In genomic region chr6:143222310-143222709, GRCh38 we compare ENCODE assay signal across 12 cellular contexts.
"Had no signal": no experiment of that assay in that cellular context is flagged by ENCODE, and none has a peak within 500 bp of the region (broad histone marks: within the 10 kb centered on the region; RNA-seq: fewer than 3 reads in every experiment).

No MANE protein-coding gene starts in this region.

- DNase-seq: activated CD4-positive, alpha-beta T cell treated with anti-CD3 and anti-CD28 coated beads, Interleukin-2, amount 10 ng/mL, durations not matched to agents 24 days and 14 days; activated CD8-positive, alpha-beta memory T cell treated with anti-CD3 and anti-CD28 coated beads for 24 hours; activated naive CD4-positive, alpha-beta T cell treated with anti-CD3 and anti-CD28 coated beads for 36 hours; central memory CD4-positive, alpha-beta T cell; effector memory CD4-positive, alpha-beta T cell; spleen; stimulated activated CD4-positive, alpha-beta T cell treated with anti-CD3 and anti-CD28 coated beads, Interleukin-1b, Interleukin-23, amount 100 ng/mL, for 48 hours; stimulated activated naive B cell treated with anti-CD40 and anti-IgM and Interleukin-4, amounts not matched to agents 10 μg/mL and 1 μg/mL and 100 μg/mL, for 72 hours had no signal

- H3K27me3 ChIP-seq: ovary, spleen, suprapubic skin had no signal

- H3K27ac ChIP-seq: spleen, suprapubic skin had no signal

- ATAC-seq: activated T-helper 17 cell treated with anti-CD3 and anti-CD28 coated beads, Interleukin-2, amount 50 U/mL, for 72 hours; stimulated activated naive B cell treated with anti-CD40 and anti-IgM and Interleukin-4, amounts not matched to agents 10 μg/mL and 1 μg/mL and 100 μg/mL, for 72 hours; WTC11 had no signal

- H3K4me3 ChIP-seq: ovary, spleen, suprapubic skin had no signal

- H3K36me3 ChIP-seq: ovary, spleen, suprapubic skin had no signal

- H3K4me1 ChIP-seq: spleen had no signal

- H3K9me3 ChIP-seq: ovary, spleen, suprapubic skin had no signal
